Comparison of ENCODE assay signal across 1 cellular context in the genomic region with DNA sequence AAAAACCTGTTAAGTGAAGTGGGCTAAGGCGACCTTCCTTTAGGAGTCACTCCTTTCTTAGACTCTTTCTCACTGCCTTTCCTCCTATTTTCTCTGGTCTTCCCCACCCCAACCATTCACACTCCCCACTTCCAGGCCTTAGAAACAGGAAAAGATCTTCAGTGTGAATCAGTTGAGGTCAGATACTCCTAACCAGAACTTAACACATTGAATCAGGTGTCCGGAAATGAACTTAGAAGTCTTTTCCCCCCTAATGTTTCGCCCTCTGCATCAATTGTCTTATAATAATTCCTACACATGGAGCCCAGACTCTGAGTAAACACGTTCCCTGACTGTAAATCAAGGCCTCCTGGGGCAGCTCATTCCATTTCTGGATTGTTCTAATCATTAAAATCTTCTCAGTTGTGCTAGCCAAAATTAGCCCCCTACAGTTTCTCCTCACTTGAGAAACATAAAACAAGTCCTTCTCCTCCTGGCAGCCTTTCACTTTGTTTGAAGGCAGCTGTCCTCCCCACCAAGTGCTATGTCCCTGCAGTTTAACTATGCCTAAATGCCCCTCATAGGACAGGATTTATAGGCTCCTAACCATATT.
TF ChIP-seq lines count a peak whose summit lies in the region.

No MANE protein-coding gene starts in this region.

TF ChIP-seq in H1, 55 proteins besides CTCF, POLR2A, EP300 and RAD21 (continued from another document):
- no peak for TF ChIP-seq GTF2F1 (IDR thresholded peaks at IDR 0.05; ENCODE audit: borderline replicate concordance, low read depth, low read length)
- no peak for TF ChIP-seq CTBP2 (IDR thresholded peaks at IDR 0.05; ENCODE audit: borderline replicate concordance, insufficient read depth, insufficient read length, low read length)
- no peak for TF ChIP-seq SP4 (IDR thresholded peaks at IDR 0.05; ENCODE audit: low read length)
- TF ChIP-seq POLR2AphosphoS5 (IDR thresholded peaks at IDR 0.05; ENCODE audit: low read depth, low read length), result no peak
- TF ChIP-seq CHD2 (IDR thresholded peaks at IDR 0.05; ENCODE audit: low read length), result no peak
- no peak for TF ChIP-seq JUND (IDR thresholded peaks at IDR 0.05; ENCODE audit: low read length)
- TF ChIP-seq JUN (IDR thresholded peaks at IDR 0.05; ENCODE audit: low read depth, low read length), result no peak
- no peak for TF ChIP-seq POU5F1 (IDR thresholded peaks at IDR 0.05; ENCODE audit: low read depth, low read length)
- no peak for TF ChIP-seq TAF1 (IDR thresholded peaks at IDR 0.05; ENCODE audit: low read depth, low read length)
